ENCODE assay signal across 27 cellular contexts in genomic region chr13:79079351-79079839, GRCh38.
A peak's percentile ranks its signal among the peaks of the same experiment; 100 is the strongest.
DNase-seq lines count a peak whose midpoint lies in the region; ATAC-seq lines count a peak whose summit lies in the region.
"Had no signal": no experiment of that assay in that cellular context is flagged by ENCODE, and none has a peak within 500 bp of the region (broad histone marks: within the 10 kb centered on the region; RNA-seq: fewer than 3 reads in every experiment).

No MANE protein-coding gene starts in this region.

- H3K79me2 ChIP-seq in Karpas-422 (ENCODE audit: low read length): no peaks in the 10 kb centered on the region
- H3K79me2 ChIP-seq: hepatocyte had no signal

- ATAC-seq in esophagus mucosa: peak; percentile 52
- ATAC-seq in GM19463 (IDR thresholded peaks at IDR 0.05; ENCODE audit: unreplicated experiment): no peak
- ATAC-seq: gastrocnemius medialis, pancreas had no signal

- H3K4me3 ChIP-seq in Karpas-422 (ENCODE audit: low read length) (no peak overlapping the region), SJCRH30 (no peak overlapping the region)
- H3K4me3 ChIP-seq: coronary artery, gastrocnemius medialis, GM23248, hepatocyte, pancreas, Peyer's patch, skin epidermis had no signal

- H3K9me3 ChIP-seq in Karpas-422 (ENCODE audit: low read length) (no peaks in the 10 kb centered on the region), SJCRH30 (replicated peaks) (no peaks in the 10 kb centered on the region)
- H3K9me3 ChIP-seq: gastrocnemius medialis, pancreas, Peyer's patch had no signal

- no peak overlapping the region for H3K9ac ChIP-seq in Karpas-422 (ENCODE audit: low read length)
- H3K9ac ChIP-seq: GM23248 had no signal

- no peak overlapping the region for H3K4me2 ChIP-seq in Karpas-422 (ENCODE audit: low read depth, low read length, poor library complexity, severe bottlenecking)
- H3K4me2 ChIP-seq: hepatocyte had no signal

- H3K4me1 ChIP-seq in Karpas-422 (ENCODE audit: low read length): no peaks in the 10 kb centered on the region
- H3K4me1 ChIP-seq in SJCRH30: no peaks in the 10 kb centered on the region
- H3K4me1 ChIP-seq: gastrocnemius medialis, pancreas, Peyer's patch had no signal

- DNase-seq in ELF-1 (ENCODE audit: low read depth, low spot score) (peak; percentile 16), Karpas-422 (peak; percentile 56), SJCRH30 (peak; percentile 2 to 17), NCI-H82 treated with DMSO at 0.1 percent for 48 hours (lab: John Stamatoyannopoulos, UW; ENCODE audit: unreplicated experiment) (no peak), iPS-NIHi11 (ENCODE audit: low spot score) (no peak)
- DNase-seq: activated CD4-positive, alpha-beta memory T cell treated with anti-CD3 and anti-CD28 coated beads for 36 hours; activated CD8-positive, alpha-beta memory T cell treated with anti-CD3 and anti-CD28 coated beads, Interleukin-2, amount 50 U/mL, for 48 hours; activated naive CD4-positive, alpha-beta T cell treated with anti-CD3 and anti-CD28 coated beads, Interleukin-2, amount 50 U/mL, for 16 hours; amniotic stem cell; brain microvascular endothelial cell; C1 segment of cervical spinal cord; COR-L47; gastrocnemius medialis; GM23248; NCI-H1105; NCI-H2029 treated with DMSO at 0.1 percent for 48 hours; NCI-H446 treated with DMSO at 0.1 percent for 48 hours; Peyer's patch; retina; stimulated activated CD4-positive, alpha-beta T cell treated with anti-CD3 and anti-CD28 coated beads, Interleukin-1b, Interleukin-23, amount 100 ng/mL, for 48 hours; T-helper 1 cell had no signal

- no peaks in the 10 kb centered on the region for H3K9me2 ChIP-seq in Karpas-422 (replicated peaks; ENCODE audit: insufficient read depth, low read length)

- no peak overlapping the region for H2AFZ ChIP-seq in Karpas-422 (ENCODE audit: low read length)
- H2AFZ ChIP-seq: GM23248, hepatocyte had no signal

- no peaks in the 10 kb centered on the region for H3K27me3 ChIP-seq in Karpas-422 (ENCODE audit: low read length)
- no peaks in the 10 kb centered on the region for H3K27me3 ChIP-seq in SJCRH30
- H3K27me3 ChIP-seq: brain microvascular endothelial cell, gastrocnemius medialis, hepatocyte, pancreas, Peyer's patch had no signal

- H4K20me1 ChIP-seq in Karpas-422 (ENCODE audit: insufficient read depth, low read depth, low read length): no peaks in the 10 kb centered on the region

- H3K36me3 ChIP-seq in Karpas-422 (ENCODE audit: insufficient read depth, low read length): no peaks in the 10 kb centered on the region
- H3K36me3 ChIP-seq in SJCRH30: no peaks in the 10 kb centered on the region
- H3K36me3 ChIP-seq: brain microvascular endothelial cell, gastrocnemius medialis, pancreas, Peyer's patch had no signal

- H3K27ac ChIP-seq in Karpas-422 (ENCODE audit: low read length): no peak overlapping the region
- H3K27ac ChIP-seq in SJCRH30: no peak overlapping the region
- H3K27ac ChIP-seq: brain microvascular endothelial cell, coronary artery, gastrocnemius medialis, GM23248, hepatocyte, pancreas, Peyer's patch, skin epidermis had no signal

Comparison
In these comparisons a context has a peak if more than half of its experiments do, and no peak if none do; other contexts are left out.
1. DNase-seq: peak in ELF-1 (single experiment), Karpas-422 (single experiment) and SJCRH30 (2 of 2); none in NCI-H82 treated with DMSO at 0.1 percent for 48 hours (single experiment) and iPS-NIHi11 (single experiment).